In genomic region chrX:69493193-69493592, GRCh38 we compare ENCODE assay signal across 9 cellular contexts. TPM values are rescaled to one million over a fixed set of nuclear protein-coding genes. Genes with fewer than 3 reads are reported as not detected.
DNase-seq lines count a peak whose midpoint lies in the region; ATAC-seq, FAIRE-seq and TF ChIP-seq lines count a peak whose summit lies in the region.
"Had no signal": no experiment of that assay in that cellular context is flagged by ENCODE, and none has a peak within 500 bp of the region (broad histone marks: within the 10 kb centered on the region; RNA-seq: fewer than 3 reads in every experiment).

No MANE protein-coding gene starts in this region.

- no peaks in the 10 kb centered on the region for H3K36me3 Mint-ChIP-seq in activated T-helper 1 cell treated with anti-CD3 and anti-CD28 coated beads, Interleukin-12 subunit alpha, Interleukin-12 subunit beta, Interleukin-2, Interleukin-4 antibody, amounts not matched to agents 30 ng/mL and 10 ng/mL and 1 ng/mL, durations not matched to agents 14 hours and 24 hours and 36 hours (ENCODE audit: low read depth)

- H4K20me1 ChIP-seq in MM.1S (ENCODE audit: insufficient read depth, low read length): no peaks in the 10 kb centered on the region
- H4K20me1 ChIP-seq in HepG2 (ENCODE audit: insufficient read depth, low read length): no peaks in the 10 kb centered on the region

- H3K4me1 Mint-ChIP-seq in activated T-helper 1 cell treated with anti-CD3 and anti-CD28 coated beads, Interleukin-12 subunit alpha, Interleukin-12 subunit beta, Interleukin-2, Interleukin-4 antibody, amounts not matched to agents 30 ng/mL and 10 ng/mL and 1 ng/mL, durations not matched to agents 14 hours and 24 hours and 36 hours (ENCODE audit: low read depth): no peaks in the 10 kb centered on the region

- H3K9me2 ChIP-seq in MM.1S (replicated peaks; ENCODE audit: insufficient read depth, low read length): no peaks in the 10 kb centered on the region

- no peaks in the 10 kb centered on the region for H3K27me3 ChIP-seq in MM.1S (replicated peaks; ENCODE audit: insufficient read depth, low read length)
- peaks cover 66% of the 10 kb centered on the region for H3K27me3 ChIP-seq in adipocyte (replicated peaks; ENCODE audit: control insufficient read depth, insufficient read depth, low read length)
- peaks cover 0 to 4% of the 10 kb centered on the region in 2 experiments; a peak in 1 of 5 replicates for H3K27me3 ChIP-seq in HepG2 (ENCODE audit: control insufficient read depth in 1 of 2, insufficient read depth in 2 of 2, low read length in 2 of 2)

- in situ Hi-C loops in HepG2 (cut with HindIII; ENCODE audit: extremely low pct_ligation_motif_present, low pct_unique_long_range_greater_than_20kb): loop anchor here (5.0 kb wide), 1 partner anchor 539 kb away; no protein-coding TSS in a partner anchor

- no peak for TF ChIP-seq POLR2A in HepG2 (IDR thresholded peaks at IDR 0.05; ENCODE audit: insufficient read depth in 1 of 2, low read depth in 2 of 2, low read length in 2 of 2)

- POLR2A ChIA-PET in HepG2 (lab: Yijun Ruan, JAX): no interaction called here

- H3K9ac ChIP-seq in MM.1S (ENCODE audit: low read length) (no peak overlapping the region), adipocyte (ENCODE audit: low read length) (no peak overlapping the region), HepG2 (ENCODE audit: insufficient read depth, low read depth, low read length) (no peak overlapping the region)

- TF ChIP-seq EP300 in HepG2 (IDR thresholded peaks at IDR 0.05; ENCODE audit: low read depth in 2 of 2, low read length in 2 of 2) (no peak), HepG2 (CRISPR knock-in tag; IDR thresholded peaks at IDR 0.05; ENCODE audit: borderline replicate concordance) (no peak)

- H3K4me1 ChIP-seq in MM.1S (ENCODE audit: low read length): no peaks in the 10 kb centered on the region
- H3K4me1 ChIP-seq in adipocyte (ENCODE audit: control insufficient read depth, insufficient read depth, low read length): no peaks in the 10 kb centered on the region
- H3K4me1 ChIP-seq in HepG2 (ENCODE audit: insufficient read depth, low read length): peaks cover 7% of the 10 kb centered on the region; the same call in 1 of the 2 replicates

- peak; percentile 95 for FAIRE-seq in HepG2 (lab: Jason Lieb, UNC)

- intact Hi-C loops in HepG2 (cut with micrococcal nuclease; ENCODE audit: unreplicated experiment): loop anchor here (5.0 kb wide), 2 partner anchors 539 to 604 kb away; no protein-coding TSS in a partner anchor
- intact Hi-C loops in activated T-helper 1 cell treated with anti-CD3 and anti-CD28 coated beads, Interleukin-12 subunit alpha, Interleukin-12 subunit beta, Interleukin-2, Interleukin-4 antibody, amounts not matched to agents 30 ng/mL and 10 ng/mL and 1 ng/mL, durations not matched to agents 14 hours and 24 hours and 36 hours (cut with micrococcal nuclease): loop anchor here (1.0 to 5.0 kb wide), 2 partner anchors 537 to 604 kb away; no protein-coding TSS in a partner anchor

- H2AFZ ChIP-seq in MM.1S (ENCODE audit: low read length): no peak overlapping the region
- no peak overlapping the region for H2AFZ ChIP-seq in HepG2 (ENCODE audit: low read length)

- H3K4me2 ChIP-seq in MM.1S (ENCODE audit: low read depth, low read length): no peak overlapping the region
- peak overlapping the region; percentile 67 for H3K4me2 ChIP-seq in HepG2 (ENCODE audit: low read depth, low read length)

- TF ChIP-seq RAD21 in HepG2 (CRISPR knock-in tag; IDR thresholded peaks at IDR 0.05): peak; percentile 71

- H3K4me3 ChIP-seq in MM.1S (ENCODE audit: low read length) (no peak overlapping the region), adipocyte (ENCODE audit: low read length) (no peak overlapping the region), HepG2 (replicated peaks in 1 of 3; ENCODE audit: insufficient read depth in 1 of 3, low read depth in 2 of 3, low read length in 3 of 3) (peak overlapping the region in 1 of 3 experiments; percentile 50; a peak in 2 of 6 replicates)

- CTCF ChIA-PET in HepG2 (lab: Yijun Ruan, JAX; ENCODE audit: low intra/inter-chr PET ratio, low total read pairs): interaction anchor here (1.5 to 1.9 kb wide), 3 partner anchors 537 to 605 kb away, joined by 4 to 13 read pairs (median 8); no protein-coding TSS in a partner anchor

- no peak overlapping the region for H3K27ac Mint-ChIP-seq in activated T-helper 1 cell treated with anti-CD3 and anti-CD28 coated beads, Interleukin-12 subunit alpha, Interleukin-12 subunit beta, Interleukin-2, Interleukin-4 antibody, amounts not matched to agents 30 ng/mL and 10 ng/mL and 1 ng/mL, durations not matched to agents 14 hours and 24 hours and 36 hours

- H3K36me3 ChIP-seq in MM.1S (replicated peaks; ENCODE audit: insufficient read depth, low read length) (no peaks in the 10 kb centered on the region), adipocyte (ENCODE audit: control insufficient read depth, insufficient read depth, low read length, severe bottlenecking) (no peaks in the 10 kb centered on the region), HepG2 (replicated peaks in 1 of 2; ENCODE audit: control insufficient read depth in 1 of 2, insufficient read depth in 2 of 2, low read length in 2 of 2) (no peaks in the 10 kb centered on the region)

- peak; percentile 0 for DNase-seq in NK-92 treated with Interleukin-12 subunit alpha and Interleukin-12 subunit beta, amount 100 ng/mL, for 24 hours (lab: John Stamatoyannopoulos, UW)
- DNase-seq in NK-92 (lab: John Stamatoyannopoulos, UW; ENCODE audit: unreplicated experiment) (no peak), MM.1S (peak; percentile 45), adipocyte (ENCODE audit: low read depth) (peak; percentile 2), HepG2 (ENCODE audit: low spot score) (peak; percentile 44)
- no peak for DNase-seq in activated T-helper 1 cell treated with anti-CD3 and anti-CD28 coated beads, Interleukin-12 subunit alpha, Interleukin-12 subunit beta, Interleukin-2, Interleukin-4 antibody, amounts not matched to agents 30 ng/mL and 10 ng/mL and 1 ng/mL, durations not matched to agents 14 hours and 24 hours and 36 hours (ENCODE audit: low spot score)

- no peaks in the 10 kb centered on the region for H3K27me3 Mint-ChIP-seq in activated T-helper 1 cell treated with anti-CD3 and anti-CD28 coated beads, Interleukin-12 subunit alpha, Interleukin-12 subunit beta, Interleukin-2, Interleukin-4 antibody, amounts not matched to agents 30 ng/mL and 10 ng/mL and 1 ng/mL, durations not matched to agents 14 hours and 24 hours and 36 hours (ENCODE audit: insufficient read depth)

- H3F3A ChIP-seq in MM.1S (ENCODE audit: insufficient read depth, low read length): no peaks in the 10 kb centered on the region

- ATAC-seq in HepG2 (peak; percentile 93), HG03135 (IDR thresholded peaks at IDR 0.05; ENCODE audit: unreplicated experiment) (no peak), GM18858 (IDR thresholded peaks at IDR 0.05; ENCODE audit: unreplicated experiment) (no peak)

- H3K9me3 Mint-ChIP-seq in activated T-helper 1 cell treated with anti-CD3 and anti-CD28 coated beads, Interleukin-12 subunit alpha, Interleukin-12 subunit beta, Interleukin-2, Interleukin-4 antibody, amounts not matched to agents 30 ng/mL and 10 ng/mL and 1 ng/mL, durations not matched to agents 14 hours and 24 hours and 36 hours: no peaks in the 10 kb centered on the region

- peak; percentile 48 for TF ChIP-seq CTCF in MM.1S (IDR thresholded peaks at IDR 0.05; ENCODE audit: low read length)
- peak; percentile 78 for TF ChIP-seq CTCF in HepG2 (CRISPR knock-in tag; IDR thresholded peaks at IDR 0.05)

- H3K4me3 Mint-ChIP-seq in activated T-helper 1 cell treated with anti-CD3 and anti-CD28 coated beads, Interleukin-12 subunit alpha, Interleukin-12 subunit beta, Interleukin-2, Interleukin-4 antibody, amounts not matched to agents 30 ng/mL and 10 ng/mL and 1 ng/mL, durations not matched to agents 14 hours and 24 hours and 36 hours: no peak overlapping the region

- H3K9me3 ChIP-seq in MM.1S (replicated peaks; ENCODE audit: insufficient read depth, low read length) (no peaks in the 10 kb centered on the region), adipocyte (ENCODE audit: control insufficient read depth, low read length) (peaks cover 12% of the 10 kb centered on the region), HepG2 (ENCODE audit: low read length) (no peaks in the 10 kb centered on the region)

- no peaks in the 10 kb centered on the region for H3K79me2 ChIP-seq in MM.1S (ENCODE audit: low read length)
- no peaks in the 10 kb centered on the region for H3K79me2 ChIP-seq in HepG2 (ENCODE audit: insufficient read depth, low read length)

- H3K27ac ChIP-seq in MM.1S (ENCODE audit: low read length) (no peak overlapping the region), HepG2 (ENCODE audit: extremely low read length, insufficient read depth, low read length) (no peak overlapping the region)

- 18% methylated on average over 2 of the region's 5 CpGs for WGBS in HepG2 (ENCODE audit: low lambda C conversion rate)

- BruUV-seq in HepG2 (replicated peaks; lab: Mats Ljungman, UMichigan): no TSS peak

TF ChIP-seq in HepG2, 621 proteins besides CTCF, POLR2A, EP300 and RAD21 (continues in another document):
- TF ChIP-seq ZNF121 (CRISPR knock-in tag; IDR thresholded peaks at IDR 0.05) (peak; percentile 57; the same call in 1 of the 2 replicates), ZNF501 (CRISPR knock-in tag; IDR thresholded peaks at IDR 0.05) (0 out of 2 replicates have a peak, but pooled peaks have one; percentile 23)

RNA-seq across cellular contexts. Expression of gene NALF2, which starts 10.9 kb away (rescaled TPM):
- total RNA-seq in HepG2 (2016; rRNA removed; fragmentation: Illumina TruSeq; extraction: Trizol): 3.0 and 4.0 TPM in 2 replicates
- total RNA-seq in HepG2 (2016; cell fraction: cytosol; rRNA removed; fragmentation: Illumina TruSeq; extraction: Trizol; ENCODE audit: low read depth): 0.51 and 0.53 TPM in 2 replicates
- total RNA-seq in HepG2 (2016; cell fraction: insoluble cytoplasmic fraction; rRNA removed; fragmentation: Illumina TruSeq; extraction: Trizol): 2.9 and 4.3 TPM in 2 replicates
- total RNA-seq in HepG2 (2016; cell fraction: membrane; rRNA removed; fragmentation: Illumina TruSeq; extraction: Trizol): 2.2 and 2.4 TPM in 2 replicates
- 2.8 and 3.2 TPM in 2 replicates for total RNA-seq in HepG2 (2016; cell fraction: nucleus; rRNA removed; fragmentation: Illumina TruSeq; extraction: Trizol)
- polyA plus RNA-seq in HepG2 (2011; rRNA removed): 2.2 and 2.3 TPM in 2 replicates
- polyA plus RNA-seq in HepG2 (2011; cell fraction: cytosol; rRNA removed): 1.9 and 2.0 TPM in 2 replicates
- 1.9 and 2.1 TPM in 2 replicates for polyA plus RNA-seq in HepG2 (2011; cell fraction: nucleus; rRNA removed)
- 2.1 and 3.3 TPM in 2 replicates for polyA plus RNA-seq in HepG2 (2012)
- 0.44 TPM in 2 replicates for polyA plus RNA-seq in HepG2 (2016; cell fraction: cytosol; fragmentation: Illumina TruSeq; extraction: Trizol; ENCODE audit: low read depth)
- polyA plus RNA-seq in HepG2 (2016; cell fraction: insoluble cytoplasmic fraction; fragmentation: Illumina TruSeq; extraction: Trizol; ENCODE audit: low read depth): 4.5 and 5.5 TPM in 2 replicates
- polyA plus RNA-seq in HepG2 (2016; cell fraction: membrane; fragmentation: Illumina TruSeq; extraction: Trizol; ENCODE audit: low read depth): 1.8 and 2.0 TPM in 2 replicates
- polyA plus RNA-seq in HepG2 (2016; cell fraction: nucleus; fragmentation: Illumina TruSeq; extraction: Trizol; ENCODE audit: insufficient read depth, low read depth): 5.1 and 5.2 TPM in 2 replicates
- polyA minus RNA-seq in HepG2 (2011; rRNA and poly(A)+ RNA removed; ENCODE audit: low replicate concordance): 2.7 TPM in 1 of 2 replicates, not detected in the other
- polyA minus RNA-seq in HepG2 (2011; cell fraction: cytosol; rRNA and poly(A)+ RNA removed): 1.5 and 1.8 TPM in 2 replicates
- 1.7 TPM in 2 replicates for polyA minus RNA-seq in HepG2 (2011; cell fraction: nucleus; rRNA and poly(A)+ RNA removed)
- 1.2 TPM in 2 replicates for total RNA-seq in activated T-helper 1 cell treated with anti-CD3 and anti-CD28 coated beads, Interleukin-12 subunit alpha, Interleukin-12 subunit beta, Interleukin-2, Interleukin-4 antibody, amounts not matched to agents 30 ng/mL and 10 ng/mL and 1 ng/mL, durations not matched to agents 14 hours and 24 hours and 36 hours
- total RNA-seq: pulmonary artery endothelial cell had no signal

Comparison
In these comparisons a context has a peak if more than half of its experiments do, and no peak if none do; other contexts are left out.
1. DNase-seq: peak in NK-92 treated with Interleukin-12 subunit alpha and Interleukin-12 subunit beta, amount 100 ng/mL, for 24 hours (single experiment), MM.1S (single experiment), adipocyte (single experiment) and HepG2 (single experiment); none in NK-92 (single experiment) and activated T-helper 1 cell treated with anti-CD3 and anti-CD28 coated beads, Interleukin-12 subunit alpha, Interleukin-12 subunit beta, Interleukin-2, Interleukin-4 antibody, amounts not matched to agents 30 ng/mL and 10 ng/mL and 1 ng/mL, durations not matched to agents 14 hours and 24 hours and 36 hours (single experiment).